Comparison of ENCODE assay signal across 11 cellular contexts in the genomic region with DNA sequence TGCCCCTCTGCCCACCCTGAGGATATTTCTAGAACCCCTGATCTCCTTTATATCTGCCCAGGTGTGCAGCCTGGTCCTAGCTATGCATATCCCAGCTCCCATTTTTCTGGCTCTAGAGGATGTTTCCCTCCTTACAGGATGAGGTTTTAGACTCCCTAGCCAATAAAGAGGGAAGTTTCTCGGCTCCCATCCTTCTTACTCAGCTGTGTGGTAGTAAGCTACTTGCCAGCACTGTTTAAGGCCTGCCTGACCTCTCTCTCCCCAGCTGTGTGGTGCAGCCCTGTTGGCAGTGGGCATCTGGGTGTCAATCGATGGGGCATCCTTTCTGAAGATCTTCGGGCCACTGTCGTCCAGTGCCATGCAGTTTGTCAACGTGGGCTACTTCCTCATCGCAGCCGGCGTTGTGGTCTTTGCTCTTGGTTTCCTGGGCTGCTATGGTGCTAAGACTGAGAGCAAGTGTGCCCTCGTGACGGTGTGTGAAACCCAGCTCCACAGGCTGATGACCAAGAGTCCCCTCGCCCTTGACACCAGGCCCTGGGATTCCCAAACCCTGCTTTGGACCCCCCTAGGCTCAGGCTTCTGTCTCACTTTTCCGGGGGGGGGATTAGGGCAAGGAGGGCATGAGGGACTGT. TPM values are rescaled to one million over a fixed set of nuclear protein-coding genes. Genes with fewer than 3 reads are reported as not detected.
A peak's percentile ranks its signal among the peaks of the same experiment; 100 is the strongest.
DNase-seq lines count a peak whose midpoint lies in the region; ATAC-seq and TF ChIP-seq lines count a peak whose summit lies in the region.
"Had no signal": no experiment of that assay in that cellular context is flagged by ENCODE, and none has a peak within 500 bp of the region (broad histone marks: within the 10 kb centered on the region; RNA-seq: fewer than 3 reads in every experiment).

No MANE protein-coding gene starts in this region.

- peaks cover 16% of the 10 kb centered on the region for H3K4me1 Mint-ChIP-seq in activated naive CD8-positive, alpha-beta T cell treated with anti-CD3 and anti-CD28 coated beads for 36 hours
- peaks cover 21% of the 10 kb centered on the region for H3K4me1 Mint-ChIP-seq in mesothelial cell of epicardium

- ATAC-seq in left cardiac atrium (no peak), aorta (ENCODE audit: low FRiP score) (no peak)

- no peak overlapping the region for H3K4me3 Mint-ChIP-seq in activated naive CD8-positive, alpha-beta T cell treated with anti-CD3 and anti-CD28 coated beads for 36 hours
- H3K4me3 Mint-ChIP-seq in mesothelial cell of epicardium, result no peak overlapping the region

- WGBS in aorta, 2 donors, result 79 to 81% methylated on average over 12 of the region's 12 CpGs

- H3K36me3 Mint-ChIP-seq in activated naive CD8-positive, alpha-beta T cell treated with anti-CD3 and anti-CD28 coated beads for 36 hours, result no peaks in the 10 kb centered on the region
- peaks cover 7% of the 10 kb centered on the region for H3K36me3 Mint-ChIP-seq in mesothelial cell of epicardium

- H3K27me3 Mint-ChIP-seq in activated naive CD8-positive, alpha-beta T cell treated with anti-CD3 and anti-CD28 coated beads for 36 hours, result no peaks in the 10 kb centered on the region
- H3K27me3 Mint-ChIP-seq in mesothelial cell of epicardium (ENCODE audit: low read depth), result no peaks in the 10 kb centered on the region

- DNase-seq in left ventricle myocardium inferior (no peak), left cardiac atrium (no peak), mesothelial cell of epicardium (ENCODE audit: low spot score in 2 of 2, unreplicated experiment in 2 of 2) (no peak), aorta (peak; percentile 59 to 64), NCI-H1694 (lab: John Stamatoyannopoulos, UW) (no peak)
- no peak for DNase-seq in activated naive CD8-positive, alpha-beta T cell treated with anti-CD3 and anti-CD28 coated beads for 36 hours
- no peak for DNase-seq in activated CD4-positive, alpha-beta T cell treated with anti-CD3 and anti-CD28 coated beads, Interleukin-2, amount 50 U/mL, for 48 hours
- no peak for DNase-seq in activated T-cell treated with anti-CD3 and anti-CD28 coated beads, Interleukin-2, amount 50 U/mL, for 48 hours
- DNase-seq: Karpas-422 had no signal

- H3K9me3 ChIP-seq in left ventricle myocardium inferior (replicated peaks), result no peaks in the 10 kb centered on the region
- no peaks in the 10 kb centered on the region for H3K9me3 ChIP-seq in aorta (ENCODE audit: control insufficient read depth, low read length)

- no peaks in the 10 kb centered on the region for H3K9me3 Mint-ChIP-seq in activated naive CD8-positive, alpha-beta T cell treated with anti-CD3 and anti-CD28 coated beads for 36 hours
- H3K9me3 Mint-ChIP-seq in mesothelial cell of epicardium, result no peaks in the 10 kb centered on the region

- no peaks in the 10 kb centered on the region for H3K36me3 ChIP-seq in left ventricle myocardium inferior
- peaks cover 0 to 5% of the 10 kb centered on the region in 2 donors for H3K36me3 ChIP-seq in aorta (ENCODE audit: control insufficient read depth in 1 of 2, insufficient read depth in 2 of 2, low read length in 1 of 2)

- H3K27ac ChIP-seq in left ventricle myocardium inferior (replicated peaks), result peak overlapping the region; percentile 87
- H3K27ac ChIP-seq in aorta (ENCODE audit: low read depth in 1 of 2, low read length in 2 of 2), result peak overlapping the region; percentile 72 to 97

- H3K4me1 ChIP-seq in left ventricle myocardium inferior (peaks cover 64% of the 10 kb centered on the region), aorta (ENCODE audit: control insufficient read depth in 1 of 2, insufficient read depth in 2 of 2, low read length in 2 of 2) (no peaks in the 10 kb centered on the region)

- no peak for TF ChIP-seq CTCF in left ventricle myocardium inferior (IDR thresholded peaks at IDR 0.05; ENCODE audit: borderline replicate concordance)
- no peak for TF ChIP-seq CTCF in mesothelial cell of epicardium (IDR thresholded peaks at IDR 0.05; ENCODE audit: unreplicated experiment)

- peak overlapping the region; percentile 90 for H3K27ac Mint-ChIP-seq in activated naive CD8-positive, alpha-beta T cell treated with anti-CD3 and anti-CD28 coated beads for 36 hours
- H3K27ac Mint-ChIP-seq in mesothelial cell of epicardium, result peak overlapping the region; percentile 74

- H3K27me3 ChIP-seq in left ventricle myocardium inferior (ENCODE audit: low read depth), result no peaks in the 10 kb centered on the region
- H3K27me3 ChIP-seq in aorta (ENCODE audit: control insufficient read depth in 1 of 2, insufficient read depth in 2 of 2, low read length in 1 of 2), result no peaks in the 10 kb centered on the region

- H3K4me3 ChIP-seq in left ventricle myocardium inferior (no peak overlapping the region), aorta (ENCODE audit: low read length in 2 of 2) (no peak overlapping the region)

- intact Hi-C loops in left ventricle myocardium inferior (cut with micrococcal nuclease) (no loop called here), left cardiac atrium (cut with DNase I) (no loop called here), aorta (cut with DNase I) (loop anchor here (2.0 to 5.0 kb wide), 3 partner anchors 15 to 47 kb away; a partner anchor contains a TSS)

RNA-seq across cellular contexts. Expression of a gene that starts 7.8 kb away (rescaled TPM):
- total RNA-seq in left ventricle myocardium inferior, result not detected
- total RNA-seq in left cardiac atrium, result not detected
- not detected for total RNA-seq in activated naive CD8-positive, alpha-beta T cell treated with anti-CD3 and anti-CD28 coated beads for 36 hours
- total RNA-seq in mesothelial cell of epicardium, result not detected in 3 replicates
- not detected for total RNA-seq in aorta
- not detected for polyA plus RNA-seq in aorta
- total RNA-seq: dermis blood vessel endothelial cell, mucosa of gallbladder had no signal

RNA-seq across cellular contexts. Expression of a gene that starts 9.2 kb away (rescaled TPM):
- 1.4 TPM for total RNA-seq in left ventricle myocardium inferior
- total RNA-seq in left cardiac atrium, result 1 to 10 TPM; 1.6 to 1.8 TPM
- under 1 TPM in 1 of 2 experiments, not detected in 1; 0.28 TPM for total RNA-seq in activated naive CD8-positive, alpha-beta T cell treated with anti-CD3 and anti-CD28 coated beads for 36 hours
- total RNA-seq in mesothelial cell of epicardium, result 0.51 to 0.63 TPM (median 0.52 TPM) in 3 replicates
- total RNA-seq in aorta, result 1 to 10 TPM; 2.3 to 3.2 TPM
- 10 to 100 TPM in 1 of 2 donors, 1 to 10 TPM in 1; 3.9 to 26.5 TPM for polyA plus RNA-seq in aorta

RNA-seq across cellular contexts. Expression of a gene that starts 14.2 kb away (rescaled TPM):
- total RNA-seq in left ventricle myocardium inferior (142 TPM), left cardiac atrium (100 to 1,000 TPM in 1 of 2 donors, 10 to 100 TPM in 1; 82.8 to 106 TPM), mesothelial cell of epicardium (87.1 to 95.6 TPM (median 91.6 TPM) in 3 replicates), aorta (10 to 100 TPM; 52.8 to 56.0 TPM)
- total RNA-seq in activated naive CD8-positive, alpha-beta T cell treated with anti-CD3 and anti-CD28 coated beads for 36 hours, result 10 to 100 TPM; 34.3 to 38.8 TPM
- 100 to 1,000 TPM in 1 of 2 donors, 10 to 100 TPM in 1; 17.8 to 103 TPM for polyA plus RNA-seq in aorta

RNA-seq across cellular contexts. Expression of a gene that starts 19.1 kb away (rescaled TPM):
- 11.6 TPM for total RNA-seq in left ventricle myocardium inferior
- total RNA-seq in left cardiac atrium, result 1 to 10 TPM; 4.4 to 4.5 TPM
- total RNA-seq in activated naive CD8-positive, alpha-beta T cell treated with anti-CD3 and anti-CD28 coated beads for 36 hours, result not detected
- total RNA-seq in mesothelial cell of epicardium, result 2.1 to 2.8 TPM (median 2.6 TPM) in 3 replicates
- 10 to 100 TPM; 12.5 to 16.5 TPM for total RNA-seq in aorta
- 1 to 10 TPM; 3.1 to 9.8 TPM for polyA plus RNA-seq in aorta

RNA-seq across cellular contexts. Expression of a gene that starts 51.6 kb away (rescaled TPM):
- 32.7 TPM for total RNA-seq in left ventricle myocardium inferior
- 10 to 100 TPM; 34.9 to 50.9 TPM for total RNA-seq in left cardiac atrium
- 1 to 10 TPM; 1.1 to 1.8 TPM for total RNA-seq in activated naive CD8-positive, alpha-beta T cell treated with anti-CD3 and anti-CD28 coated beads for 36 hours
- 36.2 to 41.3 TPM (median 39.0 TPM) in 3 replicates for total RNA-seq in mesothelial cell of epicardium
- total RNA-seq in aorta, result 10 to 100 TPM; 32.0 to 49.8 TPM
- 1 to 10 TPM; 1.5 to 2.1 TPM for polyA plus RNA-seq in aorta

Comparison
In these comparisons a context has a peak if more than half of its experiments do, and no peak if none do; other contexts are left out.
1. DNase-seq: peak in aorta (2 of 2); none in left ventricle myocardium inferior (single experiment), left cardiac atrium (single experiment), activated naive CD8-positive, alpha-beta T cell treated with anti-CD3 and anti-CD28 coated beads for 36 hours (single experiment), mesothelial cell of epicardium (0 of 2), NCI-H1694 (single experiment), activated CD4-positive, alpha-beta T cell treated with anti-CD3 and anti-CD28 coated beads, Interleukin-2, amount 50 U/mL, for 48 hours (0 of 2) and activated T-cell treated with anti-CD3 and anti-CD28 coated beads, Interleukin-2, amount 50 U/mL, for 48 hours (0 of 2).
2. intact Hi-C loops: an anchor here in aorta (2.0 to 5.0 kb wide); none called in left ventricle myocardium inferior and left cardiac atrium.